1 cellular context compared by ENCODE assay signal in the genomic region with DNA sequence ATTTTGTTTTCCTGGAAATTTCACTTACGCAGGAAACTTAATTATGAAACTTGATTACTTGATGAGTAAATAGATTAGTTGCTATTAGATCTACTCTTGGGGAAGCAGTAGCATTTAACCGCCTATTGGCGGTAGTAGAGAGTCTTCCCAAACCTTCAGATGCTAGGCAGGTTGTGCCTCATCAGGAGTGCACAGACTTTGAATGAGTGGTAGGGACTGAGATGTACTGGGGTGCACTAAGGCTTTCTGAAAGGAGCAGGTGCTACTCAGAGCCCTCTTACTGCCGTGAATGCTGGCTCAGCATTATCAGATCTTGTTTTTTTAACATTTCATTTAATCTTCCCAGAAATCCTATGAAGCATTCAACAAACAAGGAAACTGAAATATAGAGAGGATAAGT.
TF ChIP-seq lines count a peak whose summit lies in the region.

No MANE protein-coding gene starts in this region.

TF ChIP-seq in SK-N-SH, 30 proteins besides CTCF, POLR2A, EP300 and RAD21 (continued from another document):
- TF ChIP-seq GATA2 (CRISPR knock-in tag; IDR thresholded peaks at IDR 0.05) (no peak), NFIC (IDR thresholded peaks at IDR 0.05; ENCODE audit: borderline replicate concordance) (no peak), EZH2phosphoT487 (IDR thresholded peaks at IDR 0.05; ENCODE audit: borderline replicate concordance, low read depth) (no peak), NRF1 (IDR thresholded peaks at IDR 0.05; ENCODE audit: low read depth, low read length) (no peak)
